ENCODE assay signal across 19 cellular contexts in the genomic region with DNA sequence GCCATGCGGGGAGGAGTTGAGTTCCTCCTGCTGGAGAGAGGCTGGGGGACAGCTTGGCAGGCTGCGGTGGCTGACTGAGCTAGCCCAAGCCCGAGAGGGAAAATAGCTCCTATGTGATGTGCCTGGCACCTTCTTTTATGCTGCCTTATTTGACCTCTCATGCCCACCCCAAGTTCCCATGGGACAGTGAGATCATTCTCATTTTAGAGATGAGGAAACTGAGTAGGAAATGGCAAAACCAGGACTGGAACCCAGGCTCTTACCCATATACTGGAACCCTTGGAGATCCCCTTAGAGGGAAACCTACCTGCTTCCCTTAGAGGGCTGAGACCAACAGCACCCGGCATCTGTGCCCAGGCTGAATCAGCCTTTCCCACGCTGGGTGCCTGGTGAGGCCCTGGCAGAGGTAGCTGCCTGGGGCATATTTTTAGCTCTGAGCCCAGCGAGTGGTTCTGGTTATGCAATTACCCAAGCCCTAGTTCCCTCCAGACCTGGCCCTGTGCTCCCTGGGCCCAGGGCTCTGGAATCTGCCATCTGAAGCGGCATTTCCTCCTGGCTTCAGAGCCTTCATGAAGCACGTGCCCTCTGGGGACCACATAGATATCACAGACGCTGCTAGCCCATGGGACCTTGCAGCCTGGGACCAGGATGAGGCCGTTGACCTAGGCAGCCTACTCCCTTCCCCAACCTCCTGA. TPM values are rescaled to one million over a fixed set of nuclear protein-coding genes. Genes with fewer than 3 reads are reported as not detected.
DNase-seq lines count a peak whose midpoint lies in the region; ATAC-seq and TF ChIP-seq lines count a peak whose summit lies in the region.
"Had no signal": no experiment of that assay in that cellular context is flagged by ENCODE, and none has a peak within 500 bp of the region (broad histone marks: within the 10 kb centered on the region; RNA-seq: fewer than 3 reads in every experiment).

No MANE protein-coding gene starts in this region.

- ATAC-seq in left ventricle myocardium superior = peak; percentile 82
- no peak for ATAC-seq in GM18511 (IDR thresholded peaks at IDR 0.05; ENCODE audit: unreplicated experiment)
- ATAC-seq: Panc1 had no signal

- peak overlapping the region; percentile 27 to 30 for H3K27ac ChIP-seq in prostate gland
- H3K27ac ChIP-seq: brain microvascular endothelial cell had no signal

- H3K4me1 ChIP-seq in adipocyte (ENCODE audit: control insufficient read depth, insufficient read depth, low read length) (peaks cover 32% of the 10 kb centered on the region), prostate gland (replicated peaks) (no peaks in the 10 kb centered on the region)

- no peak for TF ChIP-seq POLR2A in prostate gland (IDR thresholded peaks at IDR 0.05)

- no peak for TF ChIP-seq CTCF in AG10803 (conservative IDR thresholded peaks at IDR 0.05; ENCODE audit: low read length)
- TF ChIP-seq CTCF in prostate gland (IDR thresholded peaks at IDR 0.05) = no peak

- no peaks in the 10 kb centered on the region for H3K9me3 ChIP-seq in adipocyte (ENCODE audit: control insufficient read depth, low read length)
- H3K9me3 ChIP-seq in prostate gland = no peaks in the 10 kb centered on the region

- H3K9ac ChIP-seq in adipocyte (ENCODE audit: low read length) = no peak overlapping the region

- intact Hi-C loops in left ventricle myocardium superior (cut with micrococcal nuclease) = no loop called here
- intact Hi-C loops in prostate gland (cut with DNase I) = no loop called here

- H3K36me3 ChIP-seq in adipocyte (ENCODE audit: control insufficient read depth, insufficient read depth, low read length, severe bottlenecking) = peaks cover 25% of the 10 kb centered on the region
- no peaks in the 10 kb centered on the region for H3K36me3 ChIP-seq in prostate gland
- H3K36me3 ChIP-seq: brain microvascular endothelial cell had no signal

- no peak overlapping the region for H3K4me3 ChIP-seq in AG10803 (ENCODE audit: low read length)
- H3K4me3 ChIP-seq in adipocyte (ENCODE audit: low read length) = no peak overlapping the region
- H3K4me3 ChIP-seq in prostate gland = no peak overlapping the region

- WGBS in prostate gland = 73% methylated on average over 10 of the region's 10 CpGs

- peak; percentile 45 for DNase-seq in AG10803 (ENCODE audit: low read depth)
- DNase-seq in adipocyte (ENCODE audit: low read depth) = peak; percentile 51
- DNase-seq in left ventricle myocardium superior = peak; percentile 79
- no peak for DNase-seq in prostate gland (ENCODE audit: low spot score)
- no peak for DNase-seq in HK-2 (ENCODE audit: unreplicated experiment)
- no peak for DNase-seq in NCI-H128 (lab: John Stamatoyannopoulos, UW; ENCODE audit: unreplicated experiment)
- DNase-seq in effector CD8-positive, alpha-beta T cell (lab: John Stamatoyannopoulos, UW) = no peak
- DNase-seq: ACHN; activated naive CD4-positive, alpha-beta T cell; brain microvascular endothelial cell; effector memory CD4-positive, alpha-beta T cell; foreskin fibroblast; Karpas-422; midbrain; NCI-H187; NCI-H526; SW 1271 had no signal

- H3K27me3 ChIP-seq in adipocyte (replicated peaks; ENCODE audit: control insufficient read depth, insufficient read depth, low read length) (no peaks in the 10 kb centered on the region), prostate gland (replicated peaks; ENCODE audit: insufficient read depth) (no peaks in the 10 kb centered on the region)
- H3K27me3 ChIP-seq: brain microvascular endothelial cell had no signal

RNA-seq across cellular contexts. Expression of a gene that starts 23.6 kb away (rescaled TPM):
- total RNA-seq in left ventricle myocardium superior (11.0 TPM), prostate gland (10 to 100 TPM in 1 of 2 donors, 1 to 10 TPM in 1; 8.7 to 54.8 TPM)

Comparison
In these comparisons a context has a peak if more than half of its experiments do, and no peak if none do; other contexts are left out.
1. DNase-seq: peak in AG10803 (single experiment), adipocyte (single experiment) and left ventricle myocardium superior (single experiment); none in prostate gland (single experiment), HK-2 (single experiment), NCI-H128 (single experiment) and effector CD8-positive, alpha-beta T cell (single experiment).